9 cellular contexts compared by ENCODE assay signal in genomic region chr10:73647211-73647874, GRCh38. TPM values are rescaled to one million over a fixed set of nuclear protein-coding genes. Genes with fewer than 3 reads are reported as not detected.
DNase-seq lines count a peak whose midpoint lies in the region; ATAC-seq lines count a peak whose summit lies in the region.
"Had no signal": no experiment of that assay in that cellular context is flagged by ENCODE, and none has a peak within 500 bp of the region (broad histone marks: within the 10 kb centered on the region; RNA-seq: fewer than 3 reads in every experiment).

No MANE protein-coding gene starts in this region.

- peaks cover 0 to 7% of the 10 kb centered on the region in 2 donors for H3K4me1 ChIP-seq in mucosa of rectum (ENCODE audit: control insufficient read depth in 2 of 2, insufficient read depth in 2 of 2, low read length in 2 of 2)
- H3K4me1 ChIP-seq in thymus (ENCODE audit: control insufficient read depth, insufficient read depth, low read length), result peaks cover 14% of the 10 kb centered on the region

- no peaks in the 10 kb centered on the region for H3K36me3 Mint-ChIP-seq in activated CD4-positive, alpha-beta T cell treated with anti-CD3 and anti-CD28 coated beads, Interleukin-2, amount 10 ng/mL, durations not matched to agents 7 days and 5 days (ENCODE audit: low read depth)

- CTCF ChIA-PET in activated CD4-positive, alpha-beta T cell treated with anti-CD3 and anti-CD28 coated beads, Interleukin-2, amount 10 ng/mL, durations not matched to agents 7 days and 5 days (lab: Charles Lee), result interaction anchor here (0.6 to 1.5 kb wide), 3 partner anchors 11 to 988 kb away, joined by 3 read pairs; no protein-coding TSS in a partner anchor

- peak overlapping the region; percentile 67 to 68 for H3K9ac ChIP-seq in mucosa of rectum (ENCODE audit: low read depth in 1 of 2, low read length in 2 of 2)

- POLR2A ChIA-PET in activated CD4-positive, alpha-beta T cell treated with anti-CD3 and anti-CD28 coated beads, Interleukin-2, amount 10 ng/mL, durations not matched to agents 7 days and 5 days (lab: Charles Lee), result interaction anchor here (0.6 kb wide), 1 partner anchor 1366 kb away, joined by 3 read pairs; no protein-coding TSS in a partner anchor

- peak overlapping the region; percentile 75 to 76 for H3K4me3 ChIP-seq in mucosa of rectum (ENCODE audit: low read length in 2 of 2)
- peak overlapping the region; percentile 64 for H3K4me3 ChIP-seq in thymus (ENCODE audit: low read length)

- ATAC-seq in esophagus mucosa (peak; percentile 44), GM18517 (IDR thresholded peaks at IDR 0.05; ENCODE audit: unreplicated experiment) (no peak), GM18502 (IDR thresholded peaks at IDR 0.05; ENCODE audit: poor library complexity, unreplicated experiment) (no peak)

- WGBS in thymus, result 21% methylated on average over 32 of the region's 32 CpGs

- peaks cover 3% of the 10 kb centered on the region for H3K27me3 Mint-ChIP-seq in activated CD4-positive, alpha-beta T cell treated with anti-CD3 and anti-CD28 coated beads, Interleukin-2, amount 10 ng/mL, durations not matched to agents 7 days and 5 days

- peaks cover 22% of the 10 kb centered on the region for H3K4me1 Mint-ChIP-seq in activated CD4-positive, alpha-beta T cell treated with anti-CD3 and anti-CD28 coated beads, Interleukin-2, amount 10 ng/mL, durations not matched to agents 7 days and 5 days

- peak; percentile 40 for DNase-seq in activated CD4-positive, alpha-beta T cell treated with anti-CD3 and anti-CD28 coated beads for 48 hours
- DNase-seq in activated CD4-positive, alpha-beta T cell treated with anti-CD3 and anti-CD28 coated beads, Interleukin-2, amount 50 U/mL, for 1 hour, result no peak
- peak; percentile 21 for DNase-seq in activated CD4-positive, alpha-beta T cell treated with anti-CD3 and anti-CD28 coated beads, Interleukin-2, amount 10 ng/mL, durations not matched to agents 7 days and 5 days

- H3K9me3 ChIP-seq in mucosa of rectum (ENCODE audit: control insufficient read depth in 2 of 2, low read length in 2 of 2) (no peaks in the 10 kb centered on the region), thymus (ENCODE audit: control insufficient read depth) (no peaks in the 10 kb centered on the region)

- peak overlapping the region; percentile 57 for H3K4me3 Mint-ChIP-seq in activated CD4-positive, alpha-beta T cell treated with anti-CD3 and anti-CD28 coated beads, Interleukin-2, amount 10 ng/mL, durations not matched to agents 7 days and 5 days

- no peaks in the 10 kb centered on the region for H3K9me3 Mint-ChIP-seq in activated CD4-positive, alpha-beta T cell treated with anti-CD3 and anti-CD28 coated beads, Interleukin-2, amount 10 ng/mL, durations not matched to agents 7 days and 5 days

- H3K27me3 ChIP-seq in mucosa of rectum (ENCODE audit: control insufficient read depth in 2 of 2, insufficient read depth in 2 of 2, low read length in 2 of 2) (no peaks in the 10 kb centered on the region), thymus (ENCODE audit: control insufficient read depth, insufficient read depth) (no peaks in the 10 kb centered on the region)

- H3K36me3 ChIP-seq in mucosa of rectum (ENCODE audit: control insufficient read depth in 2 of 2, insufficient read depth in 2 of 2, low read length in 2 of 2) (no peaks in the 10 kb centered on the region), thymus (ENCODE audit: control insufficient read depth, insufficient read depth) (no peaks in the 10 kb centered on the region)

- H3K27ac ChIP-seq in mucosa of rectum (ENCODE audit: low read depth in 2 of 2, low read length in 2 of 2) (no peak overlapping the region), thymus (ENCODE audit: low read depth) (no peak overlapping the region)
- H3K27ac ChIP-seq: C4-2B had no signal

- H3K27ac Mint-ChIP-seq in activated CD4-positive, alpha-beta T cell treated with anti-CD3 and anti-CD28 coated beads, Interleukin-2, amount 10 ng/mL, durations not matched to agents 7 days and 5 days, result no peak overlapping the region

RNA-seq across cellular contexts. Expression of gene MYOZ1, which starts 6.1 kb away (rescaled TPM):
- total RNA-seq in activated CD4-positive, alpha-beta T cell treated with anti-CD3 and anti-CD28 coated beads, Interleukin-2, amount 10 ng/mL, durations not matched to agents 7 days and 5 days, result not detected
- total RNA-seq in esophagus mucosa, result 0.44 TPM
- 0.91 TPM for polyA plus RNA-seq in thymus

RNA-seq across cellular contexts. Expression of gene SYNPO2L, which starts 8.5 kb away (rescaled TPM):
- not detected for total RNA-seq in activated CD4-positive, alpha-beta T cell treated with anti-CD3 and anti-CD28 coated beads, Interleukin-2, amount 10 ng/mL, durations not matched to agents 7 days and 5 days
- total RNA-seq in esophagus mucosa, result 0.84 TPM
- 0.21 TPM for polyA plus RNA-seq in thymus

RNA-seq across cellular contexts. Expression of gene AGAP5, which starts 50.6 kb away (rescaled TPM):
- 10 to 100 TPM in 1 of 2 experiments, 1 to 10 TPM in 1; 8.9 to 10.2 TPM for total RNA-seq in activated CD4-positive, alpha-beta T cell treated with anti-CD3 and anti-CD28 coated beads, Interleukin-2, amount 10 ng/mL, durations not matched to agents 7 days and 5 days
- total RNA-seq in esophagus mucosa, result 2.7 TPM
- polyA plus RNA-seq in thymus, result 9.0 TPM

RNA-seq across cellular contexts. Expression of gene USP54, which starts 56.2 kb away (rescaled TPM):
- 1 to 10 TPM; 2.6 to 2.7 TPM for total RNA-seq in activated CD4-positive, alpha-beta T cell treated with anti-CD3 and anti-CD28 coated beads, Interleukin-2, amount 10 ng/mL, durations not matched to agents 7 days and 5 days
- total RNA-seq in esophagus mucosa, result 44.8 TPM
- polyA plus RNA-seq in thymus, result 10.4 TPM
